21 cellular contexts compared by ENCODE assay signal in the genomic region with DNA sequence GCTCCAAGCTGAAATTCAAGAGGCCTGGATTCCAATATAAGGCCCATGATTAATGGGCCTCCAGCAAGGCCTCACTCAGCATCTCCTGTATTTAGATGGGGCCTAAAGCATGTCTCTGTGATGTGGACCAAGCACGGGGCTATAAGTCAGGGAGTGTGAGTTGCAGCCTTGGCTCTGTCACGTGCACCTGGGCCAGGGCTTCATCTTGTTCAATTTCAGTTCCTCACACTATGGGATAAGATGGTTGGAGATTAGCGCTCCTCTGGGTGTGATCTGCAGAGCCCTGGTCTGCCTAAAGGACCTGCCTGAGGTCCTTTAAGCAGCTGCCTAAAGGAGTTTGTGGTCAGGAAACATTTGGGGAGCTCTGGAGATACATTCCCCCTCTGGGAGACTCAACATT.
"Had no signal": no experiment of that assay in that cellular context is flagged by ENCODE, and none has a peak within 500 bp of the region (broad histone marks: within the 10 kb centered on the region; RNA-seq: fewer than 3 reads in every experiment).

No MANE protein-coding gene starts in this region.

- FAIRE-seq: bronchial epithelial cell, frontal cortex had no signal

- H3K4me1 ChIP-seq: ascending aorta, lower lobe of right lung had no signal

- H3K4me3 Mint-ChIP-seq: activated naive CD4-positive, alpha-beta T cell treated with anti-CD3 and anti-CD28 coated beads for 36 hours; activated naive CD8-positive, alpha-beta T cell treated with anti-CD3 and anti-CD28 coated beads, Interleukin-2, amount 50 U/mL, for 24 hours; activated T-helper 17 cell treated with anti-CD3 and anti-CD28 coated beads, Interleukin-2, amount 50 U/mL, for 72 hours; endodermal cell; mesothelial cell of epicardium; neural crest cell; stimulated activated naive CD8-positive, alpha-beta T cell treated with anti-CD3 and anti-CD28 coated beads, Interleukin-15, Interleukin-2, amounts not matched to agents 100 ng/mL and 50 ng/mL, for 24 hours; type B pancreatic cell had no signal

- H3K9me3 Mint-ChIP-seq: activated naive CD4-positive, alpha-beta T cell treated with anti-CD3 and anti-CD28 coated beads for 36 hours; activated naive CD8-positive, alpha-beta T cell treated with anti-CD3 and anti-CD28 coated beads, Interleukin-2, amount 50 U/mL, for 24 hours; activated T-helper 17 cell treated with anti-CD3 and anti-CD28 coated beads, Interleukin-2, amount 50 U/mL, for 72 hours; endodermal cell; mesothelial cell of epicardium; neural crest cell; stimulated activated naive CD8-positive, alpha-beta T cell treated with anti-CD3 and anti-CD28 coated beads, Interleukin-15, Interleukin-2, amounts not matched to agents 100 ng/mL and 50 ng/mL, for 24 hours; type B pancreatic cell had no signal

- H3K27me3 ChIP-seq: ascending aorta, heart left ventricle, right lobe of liver had no signal

- H3K27me3 Mint-ChIP-seq: activated naive CD8-positive, alpha-beta T cell treated with anti-CD3 and anti-CD28 coated beads, Interleukin-2, amount 50 U/mL, for 24 hours; activated T-helper 17 cell treated with anti-CD3 and anti-CD28 coated beads, Interleukin-2, amount 50 U/mL, for 72 hours had no signal

- H3K9me3 ChIP-seq: ascending aorta, heart left ventricle, lower lobe of right lung, right lobe of liver had no signal

- H3K27ac Mint-ChIP-seq: activated naive CD4-positive, alpha-beta T cell treated with anti-CD3 and anti-CD28 coated beads for 36 hours; activated naive CD8-positive, alpha-beta T cell treated with anti-CD3 and anti-CD28 coated beads, Interleukin-2, amount 50 U/mL, for 24 hours; activated T-helper 17 cell treated with anti-CD3 and anti-CD28 coated beads, Interleukin-2, amount 50 U/mL, for 72 hours; endodermal cell; mesothelial cell of epicardium; stimulated activated naive CD8-positive, alpha-beta T cell treated with anti-CD3 and anti-CD28 coated beads, Interleukin-15, Interleukin-2, amounts not matched to agents 100 ng/mL and 50 ng/mL, for 24 hours; type B pancreatic cell had no signal

- ATAC-seq: activated T-helper 17 cell treated with anti-CD3 and anti-CD28 coated beads, Interleukin-2, amount 50 U/mL, for 72 hours; heart left ventricle; left colon; lower lobe of right lung; right lobe of liver had no signal

- DNase-seq: activated CD4-positive, CD25-positive, alpha-beta regulatory T cell treated with anti-CD3 and anti-CD28 coated beads, Interleukin-2, amount 50 U/mL, for 72 hours; activated naive CD4-positive, alpha-beta T cell treated with anti-CD3 and anti-CD28 coated beads for 36 hours; activated naive CD8-positive, alpha-beta T cell treated with anti-CD3 and anti-CD28 coated beads, Interleukin-2, amount 50 U/mL, for 24 hours; activated T-cell treated with anti-CD3 and anti-CD28 coated beads for 4 hours; dermis blood vessel endothelial cell; heart left ventricle; left colon; lower lobe of right lung; right lobe of liver; stimulated activated CD4-positive, alpha-beta T cell treated with anti-CD3 and anti-CD28 coated beads, Interleukin-4, amount 100 ng/mL, for 4 hours; stimulated activated CD8-positive, alpha-beta memory T cell treated with anti-CD3 and anti-CD28 coated beads, Interleukin-4, amount 100 ng/mL, for 48 hours had no signal

- H3K27ac ChIP-seq: ascending aorta, heart left ventricle, lower lobe of right lung, right lobe of liver had no signal

- H3K36me3 Mint-ChIP-seq: mesothelial cell of epicardium, type B pancreatic cell had no signal

- H3K4me3 ChIP-seq: ascending aorta, heart left ventricle, lower lobe of right lung, right lobe of liver, smooth muscle cell had no signal

- H3K36me3 ChIP-seq: ascending aorta, lower lobe of right lung, right lobe of liver had no signal

- H3K4me1 Mint-ChIP-seq: mesothelial cell of epicardium had no signal
